In genomic region chr6:147216915-147217314, GRCh38 we compare ENCODE assay signal across 21 cellular contexts. TPM values are rescaled to one million over a fixed set of nuclear protein-coding genes. Genes with fewer than 3 reads are reported as not detected.
DNase-seq lines count a peak whose midpoint lies in the region; ATAC-seq, FAIRE-seq and TF ChIP-seq lines count a peak whose summit lies in the region.
"Had no signal": no experiment of that assay in that cellular context is flagged by ENCODE, and none has a peak within 500 bp of the region (broad histone marks: within the 10 kb centered on the region; RNA-seq: fewer than 3 reads in every experiment).

No MANE protein-coding gene starts in this region.

- H3K27me3 ChIP-seq in IMR-90 (ENCODE audit: control insufficient read depth, insufficient read depth, low read length), result no peaks in the 10 kb centered on the region
- H3K27me3 ChIP-seq in GM23248 (replicated peaks; ENCODE audit: insufficient read depth), result no peaks in the 10 kb centered on the region
- H3K27me3 ChIP-seq: SJSA1 had no signal

- no peak overlapping the region for H3K4ac ChIP-seq in IMR-90 (ENCODE audit: low read depth, low read length)

- H3K9me3 ChIP-seq in IMR-90 (ENCODE audit: control insufficient read depth, insufficient read depth, low read length), result no peaks in the 10 kb centered on the region
- no peaks in the 10 kb centered on the region for H3K9me3 ChIP-seq in GM23248 (ENCODE audit: low read depth)
- H3K9me3 ChIP-seq: SJSA1 had no signal

- no peak overlapping the region for H2BK20ac ChIP-seq in IMR-90 (ENCODE audit: low read depth, low read length)

- BruUV-seq in IMR-90 (replicated peaks; lab: Mats Ljungman, UMichigan), result no TSS peak

- ATAC-seq in IMR-90 (ENCODE audit: low read depth) (no peak), GM21367 (IDR thresholded peaks at IDR 0.05; ENCODE audit: unreplicated experiment) (no peak)
- ATAC-seq: CD8-positive, alpha-beta T cell; Right ventricle myocardium inferior had no signal

- H3K27ac Mint-ChIP-seq in nephron progenitor cell, result no peak overlapping the region
- H3K27ac Mint-ChIP-seq: CD8-positive, alpha-beta T cell had no signal

- H3K4me3 ChIP-seq in IMR-90 (ENCODE audit: insufficient read depth, low read depth, low read length) (no peak overlapping the region), GM23248 (no peak overlapping the region)
- H3K4me3 ChIP-seq: SJSA1 had no signal

- FAIRE-seq in GM19239 (lab: Jason Lieb, UNC), result peak; percentile 53
- FAIRE-seq: GM18507 had no signal

- H3K23ac ChIP-seq in IMR-90 (ENCODE audit: low read depth, low read length), result 0 out of 2 replicates have a peak overlapping the region, but pooled peaks have one; percentile 23

- H3K14ac ChIP-seq in IMR-90 (replicated peaks; ENCODE audit: low read depth, low read length), result peak overlapping the region; percentile 38; the same call in 1 of the 2 replicates

- TF ChIP-seq CTCF in IMR-90 (conservative IDR thresholded peaks at IDR 0.05; ENCODE audit: low read depth, low read length) (no peak), GM20000 (IDR thresholded peaks at IDR 0.05; ENCODE audit: extremely low read depth, missing control alignments) (no peak), nephron progenitor cell (IDR thresholded peaks at IDR 0.05) (no peak)

- DNase-seq in GM19239 (ENCODE audit: insufficient read length, low spot score) (no peak), IMR-90 (no peak), amniotic epithelial cell (ENCODE audit: low read depth) (peak; percentile 21), left kidney (ENCODE audit: low read depth, low spot score) (peak; percentile 58), GM20000 (ENCODE audit: low spot score) (no peak), nephron progenitor cell (no peak), GM23248 (no peak)
- DNase-seq: AML-193; CD8-positive, alpha-beta T cell; HCEC 1CT; Kasumi-1; NCI-H1694; NCI-H2081; NCI-H226; NCI-H510A treated with DMSO at 0.1 percent for 48 hours; NCI-H774; NK-92 treated with Interleukin-12 subunit alpha and Interleukin-12 subunit beta, amount 100 ng/mL, for 24 hours had no signal

- H3K9ac ChIP-seq in IMR-90 (ENCODE audit: low read depth, low read length) (no peak overlapping the region), GM23248 (no peak overlapping the region)

- no peaks in the 10 kb centered on the region; the same call in 1 of the 2 replicates for H3K9me1 ChIP-seq in IMR-90 (ENCODE audit: insufficient read depth, low read length)

- peaks cover 8% of the 10 kb centered on the region; the same call in 1 of the 2 replicates for H3F3A ChIP-seq in GM23248 (ENCODE audit: insufficient read depth)

- POLR2A ChIA-PET in IMR-90 (lab: Charles Lee; ENCODE audit: unreplicated experiment), result interaction anchor here (0.7 kb wide), 1 partner anchor 226 kb away, joined by 10 read pairs; no protein-coding TSS in a partner anchor

- H3K4me3 Mint-ChIP-seq in nephron progenitor cell, result no peak overlapping the region
- H3K4me3 Mint-ChIP-seq: CD8-positive, alpha-beta T cell had no signal

- H2AFZ ChIP-seq in IMR-90 (replicated peaks; ENCODE audit: low read length, poor library complexity), result no peak overlapping the region
- no peak overlapping the region for H2AFZ ChIP-seq in GM23248

- H2AK9ac ChIP-seq in IMR-90 (replicated peaks; ENCODE audit: low read depth, low read length, poor library complexity), result no peak overlapping the region

- H4K20me1 ChIP-seq in IMR-90 (ENCODE audit: insufficient read depth, low read length), result no peaks in the 10 kb centered on the region
- no peaks in the 10 kb centered on the region for H4K20me1 ChIP-seq in GM23248 (ENCODE audit: insufficient read depth)

- no peak overlapping the region for H2BK15ac ChIP-seq in IMR-90 (ENCODE audit: low read depth, low read length)

- peaks cover 37% of the 10 kb centered on the region for H3K4me1 Mint-ChIP-seq in nephron progenitor cell

- H3K9me2 ChIP-seq in GM23248 (ENCODE audit: insufficient read depth), result no peaks in the 10 kb centered on the region

- no peak for TF ChIP-seq RAD21 in IMR-90 (IDR thresholded peaks at IDR 0.05; ENCODE audit: low read length)

- peaks cover 100% of the 10 kb centered on the region for H3K79me2 ChIP-seq in GM23248 (ENCODE audit: insufficient read depth)

- WGBS in IMR-90 (ENCODE audit: extremely low coverage in 2 of 2, insufficient read length in 1 of 2), 2 experiments, result 100% methylated on average over 1 of the region's 3 CpGs; no CpG with 5 or more reads in 1 of the 2 experiments
- WGBS in GM23248 (ENCODE audit: low coverage in 1 of 2, low lambda C conversion rate in 2 of 2, missing lambda C conversion rate in 2 of 2), 2 experiments, result 94 to 100% methylated on average over 3 of the region's 3 CpGs

- no peaks in the 10 kb centered on the region for H3K27me3 Mint-ChIP-seq in nephron progenitor cell (ENCODE audit: low read depth, poor library complexity)

- H4K8ac ChIP-seq in IMR-90 (ENCODE audit: low read depth in 2 of 2, low read length in 2 of 2), result 0 out of 4 replicates have a peak overlapping the region, but pooled peaks of 1 of the 2 experiments have one; percentile 5

- H3K18ac ChIP-seq in IMR-90 (ENCODE audit: low read depth, low read length), result no peak overlapping the region

- intact Hi-C loops in IMR-90 (cut with micrococcal nuclease), result no loop called here

- TF ChIP-seq POLR2A in IMR-90 (IDR thresholded peaks at IDR 0.05; ENCODE audit: low read depth, low read length), result no peak

- peaks cover 45% of the 10 kb centered on the region for H3K36me3 Mint-ChIP-seq in nephron progenitor cell (ENCODE audit: low read depth)

- H3K27ac ChIP-seq in IMR-90 (ENCODE audit: insufficient read depth, low read length) (no peak overlapping the region), GM23248 (no peak overlapping the region)
- H3K27ac ChIP-seq: SJSA1 had no signal

- H2BK120ac ChIP-seq in IMR-90 (ENCODE audit: low read depth, low read length), result no peak overlapping the region

- peak overlapping the region; percentile 8 for H2BK5ac ChIP-seq in IMR-90 (ENCODE audit: low read depth, low read length, poor library complexity, severe bottlenecking)

- H2AK5ac ChIP-seq in IMR-90 (ENCODE audit: low read depth, low read length), result no peak overlapping the region

- peak overlapping the region; percentile 9; the same call in 1 of the 2 replicates for H4K5ac ChIP-seq in IMR-90 (ENCODE audit: low read depth, low read length)

- H4K91ac ChIP-seq in IMR-90 (ENCODE audit: insufficient read depth, low read depth, low read length), result no peak overlapping the region

- H3K36me3 ChIP-seq in IMR-90 (ENCODE audit: control insufficient read depth, insufficient read depth, low read length) (peaks cover 9% of the 10 kb centered on the region), GM23248 (ENCODE audit: low read depth) (peaks cover 4% of the 10 kb centered on the region; the same call in 1 of the 2 replicates)

- H3K9me3 Mint-ChIP-seq in nephron progenitor cell, result no peaks in the 10 kb centered on the region
- H3K9me3 Mint-ChIP-seq: CD8-positive, alpha-beta T cell had no signal

- dilution Hi-C loops in IMR-90 (cut with HindIII; ENCODE audit: low sequenced_read_pairs, unreplicated experiment), result no loop called here

- in situ Hi-C loops in IMR-90 (cut with MboI; ENCODE audit: low sequenced_read_pairs) (loop anchor here (25.0 kb wide), 1 partner anchor 305 kb away; no protein-coding TSS in a partner anchor), GM23248 (cut with MboI) (no loop called here)

- peaks cover 14 to 33% of the 10 kb centered on the region in 2 experiments for H3K79me1 ChIP-seq in IMR-90 (ENCODE audit: low read depth in 1 of 2, low read length in 2 of 2)

- no peak overlapping the region for H3K56ac ChIP-seq in IMR-90 (ENCODE audit: extremely low read depth, insufficient read depth, low read length)

- H3K4me2 ChIP-seq in IMR-90 (ENCODE audit: low read depth, low read length), result no peak overlapping the region
- no peak overlapping the region for H3K4me2 ChIP-seq in GM23248 (ENCODE audit: unreplicated experiment)

- peaks cover 1% of the 10 kb centered on the region for H3K4me1 ChIP-seq in IMR-90 (ENCODE audit: control insufficient read depth, insufficient read depth, low read length)
- H3K4me1 ChIP-seq in GM23248 (ENCODE audit: insufficient read depth), result peaks cover 17% of the 10 kb centered on the region

- CTCF ChIA-PET in IMR-90 (lab: Yijun Ruan, JAX), result interaction anchor here (0.6 to 1.0 kb wide), 3 partner anchors 24 to 1442 kb away, joined by 3 to 6 read pairs (median 3); no protein-coding TSS in a partner anchor

TF ChIP-seq in IMR-90, 13 proteins besides CTCF, POLR2A, EP300 and RAD21:
- TF ChIP-seq USF2 (IDR thresholded peaks at IDR 0.05; ENCODE audit: low read depth, low read length), result no peak
- no peak for TF ChIP-seq SMC3 (IDR thresholded peaks at IDR 0.05; ENCODE audit: low read depth, low read length)

RNA-seq across cellular contexts. Expression of gene STXBP5, which starts 12.7 kb away (rescaled TPM):
- total RNA-seq in IMR-90 (2012; rRNA removed), result 46.4 and 48.0 TPM in 2 replicates
- polyA plus RNA-seq in IMR-90 (2012; rRNA removed) (11.3 and 13.2 TPM in 2 replicates), GM23248 (2016; fragmentation: Nextera tagmentation; extraction: Ambion mirVana) (4.4 and 4.9 TPM in 2 replicates)
- polyA plus RNA-seq in IMR-90 (2012; cell fraction: cytosol; rRNA removed), result 2.4 and 5.7 TPM in 2 replicates
- 3.6 and 31.2 TPM in 2 replicates for polyA plus RNA-seq in IMR-90 (2012; cell fraction: nucleus; rRNA removed; ENCODE audit: low replicate concordance)
- 28.7 and 49.9 TPM in 2 replicates for total RNA-seq in GM23248 (2014; rRNA removed; shearing (Covaris generic))

Comparison
In these comparisons a context has a peak if more than half of its experiments do, and no peak if none do; other contexts are left out.
1. DNase-seq: peak in amniotic epithelial cell (single experiment) and left kidney (single experiment); none in GM19239 (single experiment), IMR-90 (single experiment), GM20000 (single experiment), nephron progenitor cell (single experiment) and GM23248 (single experiment).